7 cellular contexts compared by ENCODE assay signal in genomic region chr11:1455763-1456060, GRCh38.
"Had no signal": no experiment of that assay in that cellular context is flagged by ENCODE, and none has a peak within 500 bp of the region (broad histone marks: within the 10 kb centered on the region; RNA-seq: fewer than 3 reads in every experiment).

No MANE protein-coding gene starts in this region.

- H3K27me3 Mint-ChIP-seq: IgD-negative memory B cell had no signal

- H2AFZ ChIP-seq: GM23248 had no signal

- H3K27ac ChIP-seq: GM23248, KMS-11 had no signal

- H3K4me3 Mint-ChIP-seq: H9, IgD-negative memory B cell had no signal

- DNase-seq: GM23248, GOT3, H9, HCEC 1CT, KBM-7 had no signal

- H3K4me3 ChIP-seq: GM23248 had no signal

- H3K9ac ChIP-seq: GM23248, KMS-11 had no signal

- H3K36me3 Mint-ChIP-seq: IgD-negative memory B cell had no signal

- H3K9me3 Mint-ChIP-seq: H9, IgD-negative memory B cell had no signal

- H3K4me2 ChIP-seq: KMS-11 had no signal

- H3K27ac Mint-ChIP-seq: H9, IgD-negative memory B cell had no signal
